ENCODE assay signal across 12 cellular contexts in the genomic region with DNA sequence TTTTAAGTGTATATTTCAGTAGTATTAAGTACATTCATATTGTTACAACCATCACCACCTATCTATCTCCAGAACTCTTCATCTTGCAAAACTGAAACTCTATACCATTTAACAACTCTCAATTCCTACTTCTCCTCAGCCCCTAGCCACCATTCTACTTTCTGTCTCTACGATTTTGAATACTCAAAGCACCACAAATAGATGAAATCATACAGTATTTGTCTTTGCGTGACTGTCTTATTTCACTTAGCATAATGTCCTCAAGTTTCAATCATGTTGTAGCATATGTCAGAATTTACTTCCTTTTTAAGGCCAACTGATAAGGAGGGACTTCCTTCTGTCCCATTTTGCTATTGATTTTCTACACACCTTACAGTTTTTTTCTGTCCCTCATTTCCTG.
DNase-seq lines count a peak whose midpoint lies in the region; ATAC-seq and TF ChIP-seq lines count a peak whose summit lies in the region.
"Had no signal": no experiment of that assay in that cellular context is flagged by ENCODE, and none has a peak within 500 bp of the region (broad histone marks: within the 10 kb centered on the region; RNA-seq: fewer than 3 reads in every experiment).

No MANE protein-coding gene starts in this region.

- H3K9me3 ChIP-seq in ascending aorta = peaks cover 4 to 23% of the 10 kb centered on the region in 2 donors

- CTCF ChIA-PET in T-cell (lab: Charles Lee) = no interaction called here

- DNase-seq in NCI-H1694 treated with DMSO at 0.1 percent for 48 hours (lab: John Stamatoyannopoulos, UW) (no peak), T-cell (no peak), ascending aorta (ENCODE audit: low spot score in 2 of 2) (no peak), NCI-H526 (lab: John Stamatoyannopoulos, UW) (no peak)
- DNase-seq: NCI-H1092; NK-92 treated with Interleukin-12 subunit alpha and Interleukin-12 subunit beta, amount 100 ng/mL, for 24 hours; small intestine; upper lobe of right lung had no signal

- H3K27ac Mint-ChIP-seq in T-cell = no peak overlapping the region

- POLR2A ChIA-PET in T-cell (lab: Charles Lee) = no interaction called here

- H3K4me1 ChIP-seq in ascending aorta = no peaks in the 10 kb centered on the region
- H3K4me1 ChIP-seq: upper lobe of right lung had no signal

- H3K36me3 Mint-ChIP-seq in T-cell = no peaks in the 10 kb centered on the region

- H3K36me3 ChIP-seq in ascending aorta = no peaks in the 10 kb centered on the region
- H3K36me3 ChIP-seq: upper lobe of right lung had no signal

- H3K4me3 Mint-ChIP-seq in T-cell = no peak overlapping the region

- no peaks in the 10 kb centered on the region for H3K27me3 ChIP-seq in ascending aorta
- H3K27me3 ChIP-seq: upper lobe of right lung had no signal

- H3K27ac ChIP-seq in ascending aorta = no peak overlapping the region
- H3K27ac ChIP-seq: upper lobe of right lung had no signal

- TF ChIP-seq CTCF in ascending aorta (IDR thresholded peaks at IDR 0.05) = no peak

- intact Hi-C loops in ascending aorta (cut with DNase I) = no loop called here

- no peaks in the 10 kb centered on the region for H3K4me1 Mint-ChIP-seq in T-cell

- no peak overlapping the region for H3K4me3 ChIP-seq in ascending aorta
- H3K4me3 ChIP-seq: upper lobe of right lung had no signal

- H3K9me3 Mint-ChIP-seq in T-cell = peaks cover 16 to 29% (median 24%) of the 10 kb centered on the region in 3 donors

- no peaks in the 10 kb centered on the region for H3K27me3 Mint-ChIP-seq in T-cell

- ATAC-seq in GM18508 (IDR thresholded peaks at IDR 0.05; ENCODE audit: insufficient read depth, unreplicated experiment) (peak; percentile 74), GM21381 (IDR thresholded peaks at IDR 0.05; ENCODE audit: unreplicated experiment) (peak; percentile 97), HG02943 (IDR thresholded peaks at IDR 0.05; ENCODE audit: low read depth, unreplicated experiment) (peak; percentile 89), HG03558 (IDR thresholded peaks at IDR 0.05; ENCODE audit: extremely low read depth, unreplicated experiment) (peak; percentile 91), T-cell (replicated peaks in 1 of 4) (no peak)
- ATAC-seq: upper lobe of right lung had no signal

Comparison
In these comparisons a context has a peak if more than half of its experiments do, and no peak if none do; other contexts are left out.
1. ATAC-seq: peak in GM18508 (single experiment), GM21381 (single experiment), HG02943 (single experiment) and HG03558 (single experiment); none in T-cell (0 of 4).